Comparison of ENCODE assay signal across 8 cellular contexts in genomic region chr22:32985899-32986772, GRCh38.
DNase-seq lines count a peak whose midpoint lies in the region; ATAC-seq and TF ChIP-seq lines count a peak whose summit lies in the region.

No MANE protein-coding gene starts in this region.

- CTCF ChIA-PET in BJ (lab: Yijun Ruan, JAX), result interaction anchor here (0.5 to 4.0 kb wide), 45 partner anchors 10 to 1008 kb away, joined by 3 to 69 read pairs (median 4); no protein-coding TSS in a partner anchor
- CTCF ChIA-PET in HCT116 (lab: Charles Lee), result interaction anchor here (1.0 to 2.7 kb wide), 6 partner anchors 60 to 457 kb away, joined by 3 to 12 read pairs (median 4); no protein-coding TSS in a partner anchor

- no peaks in the 10 kb centered on the region for H3K36me3 Mint-ChIP-seq in activated T-helper 2 cell treated with anti-CD3 and anti-CD28 coated beads, Interferon-gamma antibody, Interleukin-2, Interleukin-4, amounts not matched to agents 10 μg/mL and 5 μg/mL and 100 μg/mL, durations not matched to agents 14 hours and 24 hours and 36 hours (ENCODE audit: low read depth)

- H3K9me3 ChIP-seq in HCT116 (ENCODE audit: control insufficient read depth in 1 of 2, insufficient read depth in 1 of 2, low read depth in 1 of 2, low read length in 2 of 2), result no peaks in the 10 kb centered on the region
- H3K9me3 ChIP-seq in NT2/D1 (ENCODE audit: insufficient read depth, low read length), result no peaks in the 10 kb centered on the region
- H3K9me3 ChIP-seq in gastroesophageal sphincter, result no peaks in the 10 kb centered on the region

- no peaks in the 10 kb centered on the region for H3K27me3 Mint-ChIP-seq in activated T-helper 2 cell treated with anti-CD3 and anti-CD28 coated beads, Interferon-gamma antibody, Interleukin-2, Interleukin-4, amounts not matched to agents 10 μg/mL and 5 μg/mL and 100 μg/mL, durations not matched to agents 14 hours and 24 hours and 36 hours (ENCODE audit: low read depth)

- DNase-seq in BJ (ENCODE audit: low read depth), result no peak
- peak; percentile 57 for DNase-seq in HCT116 (ENCODE audit: low read depth, low spot score)
- peak; percentile 73 for DNase-seq in NT2/D1 (ENCODE audit: low read depth, low spot score)
- peak; percentile 22 for DNase-seq in activated T-helper 2 cell treated with anti-CD3 and anti-CD28 coated beads, Interferon-gamma antibody, Interleukin-2, Interleukin-4, amounts not matched to agents 10 μg/mL and 5 μg/mL and 100 μg/mL, durations not matched to agents 14 hours and 24 hours and 36 hours (ENCODE audit: low spot score)
- peak in 48 of 56 donors; percentile 20 to 85 (median 53) for DNase-seq in nucleus accumbens (lab: John Stamatoyannopoulos, UW)

- H3K27ac ChIP-seq in HCT116 (ENCODE audit: low read depth, low read length) (no peak overlapping the region), gastroesophageal sphincter (no peak overlapping the region)

- H3K36me3 ChIP-seq in BJ (ENCODE audit: control insufficient read depth, insufficient read depth, low read length) (no peaks in the 10 kb centered on the region), HCT116 (ENCODE audit: control insufficient read depth in 1 of 2, insufficient read depth in 2 of 2, low read length in 2 of 2) (no peaks in the 10 kb centered on the region), NT2/D1 (ENCODE audit: insufficient read depth, insufficient read length, low read length) (no peaks in the 10 kb centered on the region), gastroesophageal sphincter (no peaks in the 10 kb centered on the region)

- intact Hi-C loops in HCT116 (cut with micrococcal nuclease), result loop anchor here (1.0 to 10.0 kb wide), 3 partner anchors 151 to 459 kb away; no protein-coding TSS in a partner anchor
- intact Hi-C loops in activated T-helper 2 cell treated with anti-CD3 and anti-CD28 coated beads, Interferon-gamma antibody, Interleukin-2, Interleukin-4, amounts not matched to agents 10 μg/mL and 5 μg/mL and 100 μg/mL, durations not matched to agents 14 hours and 24 hours and 36 hours (cut with micrococcal nuclease), result loop anchor here (10.0 kb wide), 1 partner anchor 461 kb away; no protein-coding TSS in a partner anchor

- H4K20me1 ChIP-seq in HCT116 (ENCODE audit: insufficient read depth), result no peaks in the 10 kb centered on the region

- H3K4me1 ChIP-seq in HCT116 (ENCODE audit: control insufficient read depth in 1 of 2, insufficient read depth in 2 of 2, low read length in 2 of 2) (peaks cover 0 to 2% of the 10 kb centered on the region in 2 experiments; a peak in 1 of 4 replicates), NT2/D1 (ENCODE audit: insufficient read depth, insufficient read length) (no peaks in the 10 kb centered on the region), gastroesophageal sphincter (peaks cover 0 to 16% (median 0%) of the 10 kb centered on the region in 3 donors)

- POLR2A ChIA-PET in BJ (lab: Charles Lee) (interaction anchor here (0.6 kb wide), 1 partner anchor 504 kb away, joined by 5 read pairs; no protein-coding TSS in a partner anchor), HCT116 (lab: Charles Lee) (no interaction called here)

- peak overlapping the region; percentile 21; the same call in 1 of the 2 replicates for H3K4me2 ChIP-seq in HCT116 (ENCODE audit: low read length)

- ATAC-seq in HCT116 (peak; percentile 99), gastroesophageal sphincter (peak; percentile 96), HG03439 (IDR thresholded peaks at IDR 0.05; ENCODE audit: unreplicated experiment) (no peak), HG03469 (IDR thresholded peaks at IDR 0.05; ENCODE audit: unreplicated experiment) (no peak)

- no peak overlapping the region for H3K9ac ChIP-seq in HCT116 (ENCODE audit: low read length)
- H3K9ac ChIP-seq in NT2/D1 (ENCODE audit: insufficient read length, low read depth), result peak overlapping the region; percentile 39

- H3K27ac Mint-ChIP-seq in activated T-helper 2 cell treated with anti-CD3 and anti-CD28 coated beads, Interferon-gamma antibody, Interleukin-2, Interleukin-4, amounts not matched to agents 10 μg/mL and 5 μg/mL and 100 μg/mL, durations not matched to agents 14 hours and 24 hours and 36 hours, result no peak overlapping the region

- H3K4me3 ChIP-seq in BJ (ENCODE audit: low read depth, low read length), result no peak overlapping the region
- H3K4me3 ChIP-seq in HCT116 (replicated peaks in 1 of 2; ENCODE audit: low read depth in 1 of 2, low read length in 2 of 2), result no peak overlapping the region
- no peak overlapping the region for H3K4me3 ChIP-seq in NT2/D1 (ENCODE audit: insufficient read length, low read depth)
- H3K4me3 ChIP-seq in gastroesophageal sphincter, result no peak overlapping the region

- H3K27me3 ChIP-seq in BJ (ENCODE audit: control insufficient read depth, insufficient read depth, low read length) (0 out of 2 replicates have a peak, but pooled peaks cover 3% of the 10 kb centered on the region), HCT116 (ENCODE audit: insufficient read depth, low read length) (no peaks in the 10 kb centered on the region), NT2/D1 (ENCODE audit: insufficient read depth, insufficient read length) (no peaks in the 10 kb centered on the region), gastroesophageal sphincter (no peaks in the 10 kb centered on the region)

- TF ChIP-seq CTCF in BJ (IDR thresholded peaks at IDR 0.05; ENCODE audit: insufficient read depth, low read depth, low read length) (peak; percentile 85), HCT116 (IDR thresholded peaks at IDR 0.05 in 2 of 3, conservative IDR thresholded peaks at IDR 0.05 in 1 of 3; ENCODE audit: borderline replicate concordance in 1 of 3, insufficient read depth in 1 of 3, low read depth in 2 of 3, low read length in 2 of 3) (peak; percentile 44 to 86 (median 75); a peak in 5 of 6 replicates), gastroesophageal sphincter (IDR thresholded peaks at IDR 0.05) (peak; percentile 85 to 95 (median 93))

- H3K9me3 Mint-ChIP-seq in activated T-helper 2 cell treated with anti-CD3 and anti-CD28 coated beads, Interferon-gamma antibody, Interleukin-2, Interleukin-4, amounts not matched to agents 10 μg/mL and 5 μg/mL and 100 μg/mL, durations not matched to agents 14 hours and 24 hours and 36 hours, result no peaks in the 10 kb centered on the region

- RAD21 ChIA-PET in HCT116 (lab: Charles Lee; ENCODE audit: low non-redundant PET in 1 of 2, low total read pairs in 2 of 2, uncharacterized antibody in 2 of 2, unreplicated experiment in 2 of 2), result interaction anchor here (0.6 to 1.4 kb wide), 2 partner anchors 58 to 189 kb away, joined by 3 to 4 read pairs; no protein-coding TSS in a partner anchor

- no TSS peak for BruUV-seq in HCT116 (replicated peaks; lab: Mats Ljungman, UMichigan)

- TF ChIP-seq POLR2A in HCT116 (IDR thresholded peaks at IDR 0.05; ENCODE audit: borderline replicate concordance, extremely low read depth, insufficient read depth, insufficient read length), result no peak
- TF ChIP-seq POLR2A in gastroesophageal sphincter (IDR thresholded peaks at IDR 0.05), result no peak

- TF ChIP-seq RAD21 in HCT116 (IDR thresholded peaks at IDR 0.05; ENCODE audit: low read depth), result peak; percentile 69

- no peaks in the 10 kb centered on the region for H3K9me2 ChIP-seq in HCT116 (ENCODE audit: insufficient read depth)

- no peaks in the 10 kb centered on the region for H3K4me1 Mint-ChIP-seq in activated T-helper 2 cell treated with anti-CD3 and anti-CD28 coated beads, Interferon-gamma antibody, Interleukin-2, Interleukin-4, amounts not matched to agents 10 μg/mL and 5 μg/mL and 100 μg/mL, durations not matched to agents 14 hours and 24 hours and 36 hours (ENCODE audit: low read depth)

- TF ChIP-seq EP300 in gastroesophageal sphincter (IDR thresholded peaks at IDR 0.05), result no peak

- no peak overlapping the region for H3K4me3 Mint-ChIP-seq in activated T-helper 2 cell treated with anti-CD3 and anti-CD28 coated beads, Interferon-gamma antibody, Interleukin-2, Interleukin-4, amounts not matched to agents 10 μg/mL and 5 μg/mL and 100 μg/mL, durations not matched to agents 14 hours and 24 hours and 36 hours (ENCODE audit: low read depth)

- WGBS in gastroesophageal sphincter (ENCODE audit: low coverage in 1 of 2), 2 donors, result 39 to 58% methylated on average over 4 to 6 of the region's 16 CpGs

- H3K79me2 ChIP-seq in HCT116 (ENCODE audit: insufficient read depth, low read length), result no peaks in the 10 kb centered on the region

- peak overlapping the region; percentile 75 for H2AFZ ChIP-seq in HCT116 (ENCODE audit: low read depth, low read length, poor library complexity, severe bottlenecking)

TF ChIP-seq in HCT116, 20 proteins besides CTCF, POLR2A, EP300 and RAD21 (continues in another document):
- no peak for TF ChIP-seq TCF7L2 (IDR thresholded peaks at IDR 0.05; ENCODE audit: borderline replicate concordance, extremely low read depth, insufficient read depth, insufficient read length)
- no peak for TF ChIP-seq CEBPB (IDR thresholded peaks at IDR 0.05; ENCODE audit: low read depth)
- no peak for TF ChIP-seq SIN3A (IDR thresholded peaks at IDR 0.05; ENCODE audit: low read depth)
- TF ChIP-seq SRF (IDR thresholded peaks at IDR 0.05; ENCODE audit: low read depth), result no peak
- no peak for TF ChIP-seq ATF3 (IDR thresholded peaks at IDR 0.05)
- TF ChIP-seq ZBTB33 (IDR thresholded peaks at IDR 0.05; ENCODE audit: extremely low read depth, insufficient replicate concordance, low read length), result no peak
- TF ChIP-seq JUND (IDR thresholded peaks at IDR 0.05), result no peak
- no peak for TF ChIP-seq ELF1 (IDR thresholded peaks at IDR 0.05; ENCODE audit: borderline replicate concordance, low read depth)
- no peak for TF ChIP-seq EZH2 (IDR thresholded peaks at IDR 0.05)
- TF ChIP-seq MAX (IDR thresholded peaks at IDR 0.05), result no peak

Comparison
In these comparisons a context has a peak if more than half of its experiments do, and no peak if none do; other contexts are left out.
1. ATAC-seq: peak in HCT116 (single experiment) and gastroesophageal sphincter (single experiment); none in HG03439 (single experiment) and HG03469 (single experiment).
2. Peak in every context shown above with its lines, with median percentiles within 50 percentile points of each other: CTCF ChIP-seq.